In genomic region chr6:90297866-90298381, GRCh38 we compare ENCODE assay signal across 12 cellular contexts. TPM values are rescaled to one million over a fixed set of nuclear protein-coding genes. Genes with fewer than 3 reads are reported as not detected.
DNase-seq lines count a peak whose midpoint lies in the region; ATAC-seq, FAIRE-seq and TF ChIP-seq lines count a peak whose summit lies in the region.
"Had no signal": no experiment of that assay in that cellular context is flagged by ENCODE, and none has a peak within 500 bp of the region (broad histone marks: within the 10 kb centered on the region; RNA-seq: fewer than 3 reads in every experiment).

No MANE protein-coding gene starts in this region.

- H3K36me3 ChIP-seq in thoracic aorta = no peaks in the 10 kb centered on the region
- H3K36me3 ChIP-seq: adrenal gland had no signal

- CTCF ChIA-PET in activated naive CD4-positive, alpha-beta T cell treated with anti-CD3 and anti-CD28 coated beads, Interleukin-2, amount 10 ng/mL, durations not matched to agents 7 days and 5 days (lab: Charles Lee) = interaction anchor here (0.7 to 4.2 kb wide), 5 partner anchors 10 to 358 kb away, joined by 3 to 37 read pairs (median 4); no protein-coding TSS in a partner anchor

- H3K4me1 Mint-ChIP-seq in activated naive CD4-positive, alpha-beta T cell treated with anti-CD3 and anti-CD28 coated beads, Interleukin-2, amount 10 ng/mL, durations not matched to agents 7 days and 5 days = peaks cover 19% of the 10 kb centered on the region
- H3K4me1 Mint-ChIP-seq in activated naive CD8-positive, alpha-beta T cell (ENCODE audit: low read depth) = peaks cover 47% of the 10 kb centered on the region
- H3K4me1 Mint-ChIP-seq in naive B cell = peaks cover 38 to 65% (median 57%) of the 10 kb centered on the region in 3 donors

- H3K9me3 ChIP-seq in thoracic aorta = no peaks in the 10 kb centered on the region
- H3K9me3 ChIP-seq: adrenal gland had no signal

- ATAC-seq in activated naive CD4-positive, alpha-beta T cell treated with anti-CD3 and anti-CD28 coated beads, Interleukin-2, amount 50 U/mL, for 72 hours = no peak
- no peak for ATAC-seq in naive B cell (ENCODE audit: low read depth in 2 of 2)
- ATAC-seq in thoracic aorta (ENCODE audit: insufficient number of reproducible peaks, low FRiP score, low read depth) = no peak
- ATAC-seq in omental fat pad (ENCODE audit: low FRiP score) = no peak

- peak overlapping the region; percentile 82 to 87 for H3K27ac ChIP-seq in thoracic aorta
- H3K27ac ChIP-seq: PC-9 had no signal

- in situ Hi-C loops in GM13977 (cut with MboI; ENCODE audit: low pct_unique_long_range_greater_than_20kb, low sequenced_read_pairs, unreplicated experiment) = no loop called here

- H3K4me3 ChIP-seq in thoracic aorta = peak overlapping the region; percentile 90
- H3K4me3 ChIP-seq: PC-9 had no signal

- TF ChIP-seq CTCF in thoracic aorta (IDR thresholded peaks at IDR 0.05) (no peak), omental fat pad (IDR thresholded peaks at IDR 0.05) (no peak), GM13977 (IDR thresholded peaks at IDR 0.05; ENCODE audit: extremely low read depth, insufficient read depth, missing control alignments) (no peak)

- no peak for DNase-seq in activated naive CD4-positive, alpha-beta T cell treated with anti-CD3 and anti-CD28 coated beads, Interleukin-2, amount 10 ng/mL, durations not matched to agents 7 days and 5 days
- no peak for DNase-seq in activated naive CD4-positive, alpha-beta T cell treated with anti-CD3 and anti-CD28 coated beads, Interleukin-2, amount 50 U/mL, for 72 hours (ENCODE audit: low spot score in 2 of 2)
- DNase-seq in naive B cell = no peak
- no peak for DNase-seq in thoracic aorta (ENCODE audit: low spot score)
- DNase-seq in omental fat pad (ENCODE audit: low spot score) = no peak
- no peak for DNase-seq in GM13977 (ENCODE audit: low spot score)
- no peak for DNase-seq in H54 (ENCODE audit: insufficient read length, low spot score)
- DNase-seq: adrenal gland, NCI-H2029, PC-9 had no signal

- H3K9me3 Mint-ChIP-seq in activated naive CD4-positive, alpha-beta T cell treated with anti-CD3 and anti-CD28 coated beads, Interleukin-2, amount 10 ng/mL, durations not matched to agents 7 days and 5 days = no peaks in the 10 kb centered on the region
- H3K9me3 Mint-ChIP-seq in activated naive CD4-positive, alpha-beta T cell treated with anti-CD3 and anti-CD28 coated beads, Interleukin-2, amount 50 U/mL, for 72 hours = no peaks in the 10 kb centered on the region
- H3K9me3 Mint-ChIP-seq in activated naive CD8-positive, alpha-beta T cell (ENCODE audit: low read depth) = no peaks in the 10 kb centered on the region
- peaks cover 0 to 4% (median 0%) of the 10 kb centered on the region in 7 donors for H3K9me3 Mint-ChIP-seq in naive B cell

- no peak for FAIRE-seq in H54 (lab: Jason Lieb, UNC)
- FAIRE-seq: G401.6 had no signal

- TF ChIP-seq POLR2A in H54 (IDR thresholded peaks at IDR 0.05; ENCODE audit: low read depth, low read length) = no peak

- no peaks in the 10 kb centered on the region for H3K27me3 ChIP-seq in thoracic aorta (replicated peaks; ENCODE audit: insufficient read depth)

- H3K4me1 ChIP-seq in thoracic aorta (ENCODE audit: control insufficient read depth in 1 of 2, low read depth in 2 of 2) = peaks cover 0 to 15% of the 10 kb centered on the region in 2 donors

- peaks cover 35% of the 10 kb centered on the region for H3K27me3 Mint-ChIP-seq in activated naive CD4-positive, alpha-beta T cell treated with anti-CD3 and anti-CD28 coated beads, Interleukin-2, amount 10 ng/mL, durations not matched to agents 7 days and 5 days
- no peaks in the 10 kb centered on the region for H3K27me3 Mint-ChIP-seq in activated naive CD8-positive, alpha-beta T cell
- no peaks in the 10 kb centered on the region for H3K27me3 Mint-ChIP-seq in naive B cell

- H3K4me3 Mint-ChIP-seq in activated naive CD4-positive, alpha-beta T cell treated with anti-CD3 and anti-CD28 coated beads, Interleukin-2, amount 10 ng/mL, durations not matched to agents 7 days and 5 days = peak overlapping the region; percentile 61
- peak overlapping the region; percentile 74 for H3K4me3 Mint-ChIP-seq in activated naive CD8-positive, alpha-beta T cell
- H3K4me3 Mint-ChIP-seq in naive B cell = peak overlapping the region; percentile 81 to 99 (median 89)

- H3K36me3 Mint-ChIP-seq in activated naive CD4-positive, alpha-beta T cell treated with anti-CD3 and anti-CD28 coated beads, Interleukin-2, amount 10 ng/mL, durations not matched to agents 7 days and 5 days = peaks cover 10% of the 10 kb centered on the region
- peaks cover 7 to 19% of the 10 kb centered on the region in 2 donors for H3K36me3 Mint-ChIP-seq in activated naive CD4-positive, alpha-beta T cell treated with anti-CD3 and anti-CD28 coated beads, Interleukin-2, amount 50 U/mL, for 72 hours
- H3K36me3 Mint-ChIP-seq in activated naive CD8-positive, alpha-beta T cell = peaks cover 9% of the 10 kb centered on the region
- H3K36me3 Mint-ChIP-seq in naive B cell = peaks cover 8 to 15% of the 10 kb centered on the region in 2 donors

- H3K27ac Mint-ChIP-seq in activated naive CD4-positive, alpha-beta T cell treated with anti-CD3 and anti-CD28 coated beads, Interleukin-2, amount 10 ng/mL, durations not matched to agents 7 days and 5 days = peak overlapping the region; percentile 53
- H3K27ac Mint-ChIP-seq in activated naive CD4-positive, alpha-beta T cell treated with anti-CD3 and anti-CD28 coated beads, Interleukin-2, amount 50 U/mL, for 72 hours = no peak overlapping the region
- H3K27ac Mint-ChIP-seq in activated naive CD8-positive, alpha-beta T cell = peak overlapping the region; percentile 74
- H3K27ac Mint-ChIP-seq in naive B cell = peak overlapping the region; percentile 95 to 98 (median 96)

RNA-seq across cellular contexts. Expression of gene BACH2, which starts 1.3 kb away (rescaled TPM):
- 10 to 100 TPM; 48.7 to 90.8 TPM for total RNA-seq in activated naive CD4-positive, alpha-beta T cell treated with anti-CD3 and anti-CD28 coated beads, Interleukin-2, amount 50 U/mL, for 72 hours
- 100 to 1,000 TPM in 1 of 6 donors, 10 to 100 TPM in 5; 31.0 to 130 (median 78.4) TPM for polyA plus RNA-seq in naive B cell (ENCODE audit: low read depth in 6 of 6)
- total RNA-seq in thoracic aorta = 10 to 100 TPM in 1 of 2 donors, 1 to 10 TPM in 1; 6.1 to 17.8 TPM
- total RNA-seq in omental fat pad = 1 to 10 TPM; 4.0 to 9.4 (median 7.0) TPM

Comparison
In these comparisons a context has a peak if more than half of its experiments do, and no peak if none do; other contexts are left out.
1. H3K27ac Mint-ChIP-seq: peak in activated naive CD4-positive, alpha-beta T cell treated with anti-CD3 and anti-CD28 coated beads, Interleukin-2, amount 10 ng/mL, durations not matched to agents 7 days and 5 days (single experiment), activated naive CD8-positive, alpha-beta T cell (single experiment) and naive B cell (6 of 6); none in activated naive CD4-positive, alpha-beta T cell treated with anti-CD3 and anti-CD28 coated beads, Interleukin-2, amount 50 U/mL, for 72 hours (0 of 2).
2. Peak in every context shown above with its lines, with median percentiles within 50 percentile points of each other: H3K4me3 Mint-ChIP-seq.